Comparison of ENCODE assay signal across 29 cellular contexts in the genomic region with DNA sequence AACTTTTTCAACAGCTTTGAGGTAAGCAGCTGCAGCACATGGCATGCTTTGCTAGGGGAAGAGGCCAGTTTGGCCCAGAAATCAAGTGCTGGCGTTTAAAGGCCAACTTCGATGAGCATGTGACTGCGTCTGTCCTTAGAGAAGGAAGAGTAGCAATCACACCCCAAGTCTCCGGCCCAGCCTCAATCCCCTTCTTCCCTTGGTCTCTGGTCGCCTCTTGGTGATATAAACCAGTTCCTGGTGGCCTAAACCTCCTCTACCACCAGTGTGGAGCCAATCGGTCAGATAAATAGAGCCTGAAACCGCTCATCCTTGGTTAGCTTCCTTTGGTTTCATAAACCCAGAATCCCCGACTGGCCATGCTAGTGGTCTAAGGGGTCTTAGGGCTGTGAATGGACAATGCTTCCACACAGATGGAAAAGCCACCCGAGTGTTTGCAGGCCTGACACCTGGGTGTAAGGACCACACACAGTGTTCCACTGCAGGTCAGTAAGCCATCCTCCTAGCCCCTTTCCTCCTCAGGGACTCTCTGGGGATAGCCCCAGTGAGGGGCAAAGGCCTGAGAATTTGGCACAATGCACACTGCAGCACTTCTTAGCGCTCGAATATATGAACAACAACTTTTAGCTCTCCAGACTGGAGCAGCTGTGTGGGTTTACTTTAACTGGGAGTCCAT. TPM values are rescaled to one million over a fixed set of nuclear protein-coding genes. Genes with fewer than 3 reads are reported as not detected.
A peak's percentile ranks its signal among the peaks of the same experiment; 100 is the strongest.
DNase-seq lines count a peak whose midpoint lies in the region; ATAC-seq, FAIRE-seq and TF ChIP-seq lines count a peak whose summit lies in the region.
"Had no signal": no experiment of that assay in that cellular context is flagged by ENCODE, and none has a peak within 500 bp of the region (broad histone marks: within the 10 kb centered on the region; RNA-seq: fewer than 3 reads in every experiment).

No MANE protein-coding gene starts in this region.

- H4K20me1 ChIP-seq in neural cell (ENCODE audit: insufficient read depth), result no peaks in the 10 kb centered on the region
- H4K20me1 ChIP-seq: BLaER1 had no signal

- no peak for TF ChIP-seq CTCF in colonic mucosa (IDR thresholded peaks at IDR 0.05)
- no peak for TF ChIP-seq CTCF in neural cell (IDR thresholded peaks at IDR 0.05; ENCODE audit: poor library complexity, severe bottlenecking)

- peak overlapping the region; percentile 57 for H3K4me2 ChIP-seq in neural cell (ENCODE audit: low read length)
- H3K4me2 ChIP-seq: BLaER1 had no signal

- TF ChIP-seq EP300 in neural cell (conservative IDR thresholded peaks at IDR 0.05; ENCODE audit: poor library complexity, severe bottlenecking), result no peak

- in situ Hi-C loops in HAP-1 (cut with MboI; ENCODE audit: low sequenced_read_pairs), result no loop called here

- H2AFZ ChIP-seq in neural cell (ENCODE audit: low read depth, low read length), result no peak overlapping the region

- H3K4me1 ChIP-seq in colonic mucosa (peaks cover 6% of the 10 kb centered on the region), HAP-1 (no peaks in the 10 kb centered on the region)
- H3K4me1 ChIP-seq: BLaER1 had no signal

- H3K9me3 ChIP-seq in colonic mucosa (no peaks in the 10 kb centered on the region), neural cell (ENCODE audit: low read length) (no peaks in the 10 kb centered on the region), HAP-1 (no peaks in the 10 kb centered on the region)
- H3K9me3 ChIP-seq: BE2C, BLaER1 had no signal

- DNase-seq in colonic mucosa, result peak; percentile 17
- DNase-seq in sciatic nerve (ENCODE audit: low spot score), result peak; percentile 65
- DNase-seq in urothelium cell line (ENCODE audit: low spot score), result no peak
- DNase-seq in hepatic stellate cell (ENCODE audit: low spot score), result no peak
- DNase-seq in Right ventricle myocardium superior, result no peak
- DNase-seq in HAP-1 (ENCODE audit: low spot score in 2 of 2), result no peak
- DNase-seq: 8988T; ACHN; BE2C; C1 segment of cervical spinal cord; CD4-positive, alpha-beta memory T cell; CD4-positive, CD25-positive, alpha-beta regulatory T cell; CD8-positive, alpha-beta memory T cell; COR-L47; DMS 273 treated with DMSO at 0.1 percent for 48 hours; DMS153; DMS53; DMS79; DND-41; EL; GDM1 had no signal

- H3K36me3 ChIP-seq in colonic mucosa (no peaks in the 10 kb centered on the region), neural cell (ENCODE audit: insufficient read depth, low read length) (no peaks in the 10 kb centered on the region), HAP-1 (replicated peaks) (no peaks in the 10 kb centered on the region)
- H3K36me3 ChIP-seq: BE2C, BLaER1 had no signal

- TF ChIP-seq RAD21 in neural cell (conservative IDR thresholded peaks at IDR 0.05), result no peak

- no peak overlapping the region for H3K4me3 ChIP-seq in colonic mucosa
- peak overlapping the region; percentile 24 for H3K4me3 ChIP-seq in neural cell (ENCODE audit: low read length)
- H3K4me3 ChIP-seq in HAP-1, result no peak overlapping the region
- H3K4me3 ChIP-seq: BLaER1, GM12878 had no signal

- H3K27me3 ChIP-seq in colonic mucosa, result no peaks in the 10 kb centered on the region
- no peaks in the 10 kb centered on the region for H3K27me3 ChIP-seq in neural cell (ENCODE audit: insufficient read depth, low read depth, low read length)
- H3K27me3 ChIP-seq in HAP-1 (ENCODE audit: low read depth), result no peaks in the 10 kb centered on the region
- H3K27me3 ChIP-seq: BE2C, BLaER1 had no signal

- no peaks in the 10 kb centered on the region for H3F3A ChIP-seq in neural cell (ENCODE audit: insufficient read depth, low read length, poor library complexity, severe bottlenecking)

- H3K27ac ChIP-seq in colonic mucosa (no peak overlapping the region), neural cell (ENCODE audit: low read length) (peak overlapping the region; percentile 70)
- H3K27ac ChIP-seq: BLaER1 had no signal

- peak; percentile 35 for FAIRE-seq in urothelium cell line (lab: Jason Lieb, UNC)
- FAIRE-seq: A204.1, GM12878, GM12892, GM18507, GM19239 had no signal

- ATAC-seq in sciatic nerve (peak; percentile 88), HG03460 (IDR thresholded peaks at IDR 0.05; ENCODE audit: unreplicated experiment) (no peak), Right ventricle myocardium superior (ENCODE audit: poor library complexity) (no peak)
- ATAC-seq: GM12878 had no signal

- H3K9me2 ChIP-seq in neural cell (ENCODE audit: insufficient read depth, low read length), result no peaks in the 10 kb centered on the region

- H3K9ac ChIP-seq in colonic mucosa (ENCODE audit: low read depth in 2 of 2, low read length in 2 of 2) (no peak overlapping the region), neural cell (ENCODE audit: low read length) (no peak overlapping the region)
- H3K9ac ChIP-seq: BLaER1 had no signal

- intact Hi-C loops in colonic mucosa (cut with DNase I) (no loop called here), sciatic nerve (cut with DNase I) (no loop called here), Right ventricle myocardium superior (cut with DNase I) (no loop called here)

- H3K79me2 ChIP-seq in neural cell (replicated peaks; ENCODE audit: insufficient read depth, low read length), result no peaks in the 10 kb centered on the region

TF ChIP-seq in neural cell, 6 proteins besides CTCF, POLR2A, EP300 and RAD21:
- TF ChIP-seq MXI1 (conservative IDR thresholded peaks at IDR 0.05; ENCODE audit: poor library complexity, severe bottlenecking), result peak; percentile 34
- no peak for TF ChIP-seq TAF1 (IDR thresholded peaks at IDR 0.05; ENCODE audit: low read depth)
- no peak for TF ChIP-seq SMC3 (conservative IDR thresholded peaks at IDR 0.05; ENCODE audit: poor library complexity)
TF ChIP-seq in neural cell: peak in this region for 1.

RNA-seq across cellular contexts. Expression of a gene that starts 23.0 kb away (rescaled TPM):
- total RNA-seq in colonic mucosa (100 to 1,000 TPM; 128 to 131 TPM), sciatic nerve (67.7 TPM), Right ventricle myocardium superior (90.1 TPM)
- polyA plus RNA-seq in neural cell, result 396 and 425 TPM in 2 replicates
- polyA minus RNA-seq in neural cell, result 232 and 277 TPM in 2 replicates

Comparison
In these comparisons a context has a peak if more than half of its experiments do, and no peak if none do; other contexts are left out.
1. DNase-seq: peak in colonic mucosa (single experiment) and sciatic nerve (single experiment); none in urothelium cell line (single experiment), hepatic stellate cell (single experiment), Right ventricle myocardium superior (single experiment) and HAP-1 (0 of 2).